ENCODE assay signal across 15 cellular contexts in the genomic region with DNA sequence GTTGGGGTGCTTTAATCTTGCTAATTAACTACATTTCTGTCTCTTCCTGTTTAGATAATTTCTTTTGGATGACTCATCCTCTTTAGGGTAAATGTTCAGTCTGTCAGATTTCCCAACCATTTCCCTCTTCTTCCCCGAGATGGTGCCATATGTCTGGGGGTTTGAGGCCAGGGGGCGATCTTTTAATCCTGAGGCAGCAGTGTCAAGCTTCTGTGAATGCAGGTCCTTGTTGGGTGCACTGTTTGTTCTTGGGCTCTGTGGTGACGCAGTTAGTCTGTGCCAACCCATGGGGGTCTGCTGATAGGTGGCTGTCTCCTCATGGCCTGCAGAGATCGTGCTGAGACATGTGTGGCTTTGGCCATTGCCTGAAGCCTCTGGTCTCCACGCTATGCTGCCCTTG.
DNase-seq lines count a peak whose midpoint lies in the region; ATAC-seq and TF ChIP-seq lines count a peak whose summit lies in the region.
"Had no signal": no experiment of that assay in that cellular context is flagged by ENCODE, and none has a peak within 500 bp of the region (broad histone marks: within the 10 kb centered on the region; RNA-seq: fewer than 3 reads in every experiment).

No MANE protein-coding gene starts in this region.

- ATAC-seq in GM21619 (IDR thresholded peaks at IDR 0.05; ENCODE audit: unreplicated experiment) = no peak
- ATAC-seq: activated CD8-positive, alpha-beta memory T cell treated with anti-CD3 and anti-CD28 coated beads, Interleukin-2, amount 10 ng/mL, durations not matched to agents 7 days and 5 days had no signal

- DNase-seq in HFFc6 (peak; percentile 5), OCI-M1 (lab: John Stamatoyannopoulos, UW) (peak; percentile 72), dorsolateral prefrontal cortex (peak in 6 of 10 donors; percentile 10 to 54 (median 40)), pons (ENCODE audit: low spot score) (peak; percentile 73), kidney tubule cell (ENCODE audit: low spot score) (no peak), NCI-H2171 treated with DMSO at 0.1 percent for 48 hours (lab: John Stamatoyannopoulos, UW) (no peak)
- DNase-seq: activated CD8-positive, alpha-beta memory T cell treated with anti-CD3 and anti-CD28 coated beads, Interleukin-2, amount 10 ng/mL, durations not matched to agents 7 days and 5 days; esophagus squamous epithelium; left ventricle myocardium inferior; NCI-H510A; tibial artery had no signal

- H3K4me3 Mint-ChIP-seq in HFFc6 = no peak overlapping the region
- H3K4me3 Mint-ChIP-seq: activated CD8-positive, alpha-beta memory T cell treated with anti-CD3 and anti-CD28 coated beads, Interleukin-2, amount 10 ng/mL, durations not matched to agents 7 days and 5 days; T-helper 1 cell treated with Interleukin-12 subunit alpha and Interleukin-12 subunit beta and Interleukin-4 antibody, amounts not matched to agents 30 μg/mL and 1 μg/mL, for 36 hours had no signal

- no peaks in the 10 kb centered on the region for H3K27me3 Mint-ChIP-seq in HFFc6 (ENCODE audit: insufficient read depth)
- H3K27me3 Mint-ChIP-seq: activated CD8-positive, alpha-beta memory T cell treated with anti-CD3 and anti-CD28 coated beads, Interleukin-2, amount 10 ng/mL, durations not matched to agents 7 days and 5 days had no signal

- intact Hi-C loops in dorsolateral prefrontal cortex (cut with DNase I) = loop anchor here (5.0 to 10.0 kb wide), 3 partner anchors 36 to 441 kb away; partner anchors contain the start of gene SPRY2 (in 1 of the 2)

- peaks cover 10% of the 10 kb centered on the region; the same call in 1 of the 2 replicates for H3K36me3 Mint-ChIP-seq in HFFc6 (ENCODE audit: low read depth)
- H3K36me3 Mint-ChIP-seq: activated CD8-positive, alpha-beta memory T cell treated with anti-CD3 and anti-CD28 coated beads, Interleukin-2, amount 10 ng/mL, durations not matched to agents 7 days and 5 days had no signal

- no peaks in the 10 kb centered on the region for H3K27me3 ChIP-seq in dorsolateral prefrontal cortex
- H3K27me3 ChIP-seq: esophagus squamous epithelium, tibial artery had no signal

- peaks cover 36% of the 10 kb centered on the region for H3K4me1 Mint-ChIP-seq in HFFc6 (ENCODE audit: low read depth)
- H3K4me1 Mint-ChIP-seq: activated CD8-positive, alpha-beta memory T cell treated with anti-CD3 and anti-CD28 coated beads, Interleukin-2, amount 10 ng/mL, durations not matched to agents 7 days and 5 days had no signal

- H3K9me3 Mint-ChIP-seq in HFFc6 = no peaks in the 10 kb centered on the region
- H3K9me3 Mint-ChIP-seq: T-helper 1 cell treated with Interleukin-12 subunit alpha and Interleukin-12 subunit beta and Interleukin-4 antibody, amounts not matched to agents 30 μg/mL and 1 μg/mL, for 36 hours had no signal

- peak overlapping the region in 6 of 59 donors; percentile 15 to 42 (median 26) for H3K27ac ChIP-seq in dorsolateral prefrontal cortex
- H3K27ac ChIP-seq: esophagus squamous epithelium, KMS-11, left ventricle myocardium inferior, prostate gland, tibial artery had no signal

- H3K27ac Mint-ChIP-seq in HFFc6 = no peak overlapping the region
- H3K27ac Mint-ChIP-seq: activated CD8-positive, alpha-beta memory T cell treated with anti-CD3 and anti-CD28 coated beads, Interleukin-2, amount 10 ng/mL, durations not matched to agents 7 days and 5 days; T-helper 1 cell treated with Interleukin-12 subunit alpha and Interleukin-12 subunit beta and Interleukin-4 antibody, amounts not matched to agents 30 μg/mL and 1 μg/mL, for 36 hours had no signal

- peak; percentile 53 for TF ChIP-seq CTCF in HFFc6 (IDR thresholded peaks at IDR 0.05)
- peak in 51 of 56 donors; percentile 24 to 70 (median 42) for TF ChIP-seq CTCF in dorsolateral prefrontal cortex (IDR thresholded peaks at IDR 0.05 in 54 of 56, conservative IDR thresholded peaks at IDR 0.05 in 2 of 56; ENCODE audit: low read depth in 1 of 56, partially characterized antibody in 56 of 56)

- H3K4me3 ChIP-seq in dorsolateral prefrontal cortex = peak overlapping the region in 8 of 59 donors; percentile 8 to 32 (median 19)
- H3K4me3 ChIP-seq: esophagus squamous epithelium, left ventricle myocardium inferior, prostate gland, tibial artery had no signal

Comparison
In these comparisons a context has a peak if more than half of its experiments do, and no peak if none do; other contexts are left out.
1. DNase-seq: peak in HFFc6 (single experiment), OCI-M1 (single experiment), dorsolateral prefrontal cortex (6 of 10) and pons (single experiment); none in kidney tubule cell (single experiment) and NCI-H2171 treated with DMSO at 0.1 percent for 48 hours (single experiment).